In the genomic region with DNA sequence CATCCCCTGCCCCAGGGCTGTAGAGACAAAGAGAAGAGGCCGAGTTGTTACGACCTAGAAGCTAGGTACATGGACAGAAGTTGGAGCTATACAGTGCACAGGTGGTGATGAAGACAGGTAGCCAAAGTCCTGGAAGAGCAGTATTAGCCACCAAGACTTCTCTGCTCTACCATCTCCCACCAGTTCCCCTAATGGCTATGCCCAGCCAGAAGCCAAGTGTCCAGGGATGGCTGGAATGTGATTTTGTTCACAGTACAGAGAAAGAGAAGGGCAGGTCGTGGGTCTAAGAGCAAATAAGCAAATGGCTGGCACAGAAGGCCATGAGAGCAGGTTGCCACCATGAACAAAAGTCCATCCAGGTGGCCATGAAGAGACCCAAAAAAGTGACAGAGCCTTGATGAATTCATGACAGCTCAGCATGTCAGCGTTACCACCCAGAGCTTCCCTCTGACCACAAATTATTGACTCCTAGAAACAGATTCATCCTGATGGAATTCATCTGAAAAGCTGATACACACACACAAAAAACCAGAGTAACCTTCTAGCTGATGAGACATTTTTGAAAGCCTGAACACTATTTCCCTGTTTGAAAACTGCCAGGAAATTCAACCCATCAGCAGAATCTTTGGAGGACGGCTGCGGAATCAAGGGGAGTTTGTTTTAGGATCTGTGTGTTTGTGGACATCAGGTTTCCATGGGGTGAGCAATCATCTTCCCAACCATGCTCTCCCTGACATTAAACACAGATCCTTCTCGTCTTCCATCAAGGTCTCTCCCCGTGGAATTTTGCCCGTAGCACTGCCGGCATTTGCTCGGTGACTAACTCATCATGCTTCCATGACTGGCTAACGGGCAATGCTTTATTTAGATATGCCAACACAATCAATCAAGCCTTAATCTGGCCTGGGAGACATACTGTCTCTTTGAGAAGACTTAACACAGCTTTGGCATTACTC, we compare ENCODE assay signal across 20 cellular contexts.
DNase-seq lines count a peak whose midpoint lies in the region; ATAC-seq and TF ChIP-seq lines count a peak whose summit lies in the region.
"Had no signal": no experiment of that assay in that cellular context is flagged by ENCODE, and none has a peak within 500 bp of the region (broad histone marks: within the 10 kb centered on the region; RNA-seq: fewer than 3 reads in every experiment).

No MANE protein-coding gene starts in this region.

- 23% methylated on average over 12 of the region's 12 CpGs for WGBS in SK-N-SH (ENCODE audit: low lambda C conversion rate)

- DNase-seq in COLO829 (ENCODE audit: low spot score) (peak; percentile 85), SK-N-SH (no peak), fibroblast of peridontal ligament (ENCODE audit: extremely low read depth) (peak; percentile 94), retinal pigment epithelial cell (ENCODE audit: low read depth) (peak; percentile 94), coronary artery (ENCODE audit: low spot score) (no peak)
- DNase-seq: activated naive CD8-positive, alpha-beta T cell treated with anti-CD3 and anti-CD28 coated beads for 36 hours; CD4-positive, CD25-positive, alpha-beta regulatory T cell; dermis blood vessel endothelial cell; GOT3; islet precursor cell; mucosa of descending colon; NK-92 treated with Interleukin-12 subunit alpha and Interleukin-12 subunit beta, amount 100 ng/mL, for 24 hours; stimulated activated CD4-positive, alpha-beta T cell treated with anti-CD3 and anti-CD28 coated beads, Interleukin-4, amount 100 ng/mL, for 24 hours; upper lobe of right lung; WERI-Rb-1 had no signal

- H3K4me1 ChIP-seq in SK-N-SH (ENCODE audit: control insufficient read depth in 1 of 2, insufficient read depth in 2 of 2, low read depth in 1 of 2, low read length in 1 of 2) = peaks cover 0 to 20% of the 10 kb centered on the region in 2 experiments; a peak in 2 of 4 replicates
- H3K4me1 ChIP-seq: gastroesophageal sphincter, upper lobe of right lung had no signal

- CTCF ChIA-PET in SK-N-SH (lab: Yijun Ruan, JAX) = no interaction called here

- H3K9ac ChIP-seq in SK-N-SH = peak overlapping the region; percentile 62

- peak; percentile 57 to 99 for TF ChIP-seq EP300 in SK-N-SH (IDR thresholded peaks at IDR 0.05; ENCODE audit: borderline replicate concordance in 1 of 2, low read depth in 1 of 2, low read length in 1 of 2)

- ATAC-seq in HG03097 (IDR thresholded peaks at IDR 0.05; ENCODE audit: low FRiP score, unreplicated experiment) = no peak
- no peak for ATAC-seq in GM18870 (IDR thresholded peaks at IDR 0.05; ENCODE audit: unreplicated experiment)
- no peak for ATAC-seq in HG03159 (IDR thresholded peaks at IDR 0.05; ENCODE audit: unreplicated experiment)
- ATAC-seq: gastroesophageal sphincter; mucosa of descending colon; stimulated activated effector memory CD8-positive, alpha-beta T cell treated with anti-CD3 and anti-CD28 coated beads, Interleukin-12 subunit alpha, Interleukin-12 subunit beta, amount 100 ng/mL, for 72 hours; upper lobe of right lung had no signal

- no peaks in the 10 kb centered on the region for H4K20me1 ChIP-seq in SK-N-SH (ENCODE audit: insufficient read depth)

- H3K27ac ChIP-seq in SK-N-SH (ENCODE audit: low read depth in 2 of 2, low read length in 1 of 2) = peak overlapping the region in 1 of 2 experiments; percentile 100; a peak in 3 of 4 replicates
- H3K27ac ChIP-seq in coronary artery = no peak overlapping the region
- H3K27ac ChIP-seq: upper lobe of right lung, WERI-Rb-1 had no signal

- H3K79me2 ChIP-seq in SK-N-SH (ENCODE audit: insufficient read depth) = no peaks in the 10 kb centered on the region

- peak overlapping the region; percentile 67 for H3K4me2 ChIP-seq in SK-N-SH

- no peaks in the 10 kb centered on the region for H3K9me3 ChIP-seq in SK-N-SH
- H3K9me3 ChIP-seq: gastroesophageal sphincter, upper lobe of right lung had no signal

- TF ChIP-seq CTCF in SK-N-SH (IDR thresholded peaks at IDR 0.05) (no peak), retinal pigment epithelial cell (conservative IDR thresholded peaks at IDR 0.05; ENCODE audit: low read depth, low read length) (no peak), coronary artery (IDR thresholded peaks at IDR 0.05) (no peak)

- H3K9me2 ChIP-seq in SK-N-SH = no peaks in the 10 kb centered on the region

- H3F3A ChIP-seq in SK-N-SH (replicated peaks; ENCODE audit: insufficient read depth) = peaks cover 29% of the 10 kb centered on the region

- TF ChIP-seq RAD21 in SK-N-SH (IDR thresholded peaks at IDR 0.05; ENCODE audit: low read length) = no peak; the same call in 1 of the 2 replicates

- no peak overlapping the region for H2AFZ ChIP-seq in SK-N-SH (ENCODE audit: low read depth)

- H3K27me3 ChIP-seq in SK-N-SH (ENCODE audit: insufficient read depth) = no peaks in the 10 kb centered on the region
- H3K27me3 ChIP-seq: gastroesophageal sphincter, upper lobe of right lung had no signal

- POLR2A ChIA-PET in SK-N-SH (lab: Yijun Ruan, JAX) = no interaction called here

- no peaks in the 10 kb centered on the region for H3K36me3 ChIP-seq in SK-N-SH (replicated peaks in 1 of 2; ENCODE audit: control insufficient read depth in 1 of 2, insufficient read depth in 2 of 2, low read length in 1 of 2)
- H3K36me3 ChIP-seq: gastroesophageal sphincter, upper lobe of right lung, WERI-Rb-1 had no signal

- no peak overlapping the region for H3K4me3 ChIP-seq in SK-N-SH (ENCODE audit: low read depth in 2 of 2, low read length in 1 of 2)
- no peak overlapping the region for H3K4me3 ChIP-seq in retinal pigment epithelial cell (ENCODE audit: low read length)
- no peak overlapping the region for H3K4me3 ChIP-seq in coronary artery
- H3K4me3 ChIP-seq: gastroesophageal sphincter, mucosa of descending colon, upper lobe of right lung had no signal

TF ChIP-seq in SK-N-SH, 30 proteins besides CTCF, POLR2A, EP300 and RAD21 (continues in another document):
- TF ChIP-seq FOXM1 (IDR thresholded peaks at IDR 0.05; ENCODE audit: low read depth) (peak; percentile 95), GABPA (IDR thresholded peaks at IDR 0.05; ENCODE audit: low read depth) (no peak), RXRA (IDR thresholded peaks at IDR 0.05; ENCODE audit: borderline replicate concordance, low read depth) (peak; percentile 82), RFX5 (IDR thresholded peaks at IDR 0.05; ENCODE audit: low read length) (no peak), NRF1 (IDR thresholded peaks at IDR 0.05; ENCODE audit: low read depth, low read length) (no peak), ELF1 (IDR thresholded peaks at IDR 0.05) (peak; percentile 26; the same call in 1 of the 2 replicates), SIN3A (IDR thresholded peaks at IDR 0.05; ENCODE audit: borderline replicate concordance, low read depth, low read length) (peak; percentile 63; the same call in 1 of the 2 replicates), JUND (IDR thresholded peaks at IDR 0.05) (peak; percentile 99), TAF1 (IDR thresholded peaks at IDR 0.05; ENCODE audit: borderline replicate concordance, low read depth, low read length) (no peak)
- TF ChIP-seq, protein P1, sequence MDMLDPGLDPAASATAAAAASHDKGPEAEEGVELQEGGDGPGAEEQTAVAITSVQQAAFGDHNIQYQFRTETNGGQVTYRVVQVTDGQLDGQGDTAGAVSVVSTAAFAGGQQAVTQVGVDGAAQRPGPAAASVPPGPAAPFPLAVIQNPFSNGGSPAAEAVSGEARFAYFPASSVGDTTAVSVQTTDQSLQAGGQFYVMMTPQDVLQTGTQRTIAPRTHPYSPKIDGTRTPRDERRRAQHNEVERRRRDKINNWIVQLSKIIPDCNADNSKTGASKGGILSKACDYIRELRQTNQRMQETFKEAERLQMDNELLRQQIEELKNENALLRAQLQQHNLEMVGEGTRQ (IDR thresholded peaks at IDR 0.05; ENCODE audit: borderline replicate concordance, low read depth, low read length) = no peak
- TF ChIP-seq, protein P2, sequence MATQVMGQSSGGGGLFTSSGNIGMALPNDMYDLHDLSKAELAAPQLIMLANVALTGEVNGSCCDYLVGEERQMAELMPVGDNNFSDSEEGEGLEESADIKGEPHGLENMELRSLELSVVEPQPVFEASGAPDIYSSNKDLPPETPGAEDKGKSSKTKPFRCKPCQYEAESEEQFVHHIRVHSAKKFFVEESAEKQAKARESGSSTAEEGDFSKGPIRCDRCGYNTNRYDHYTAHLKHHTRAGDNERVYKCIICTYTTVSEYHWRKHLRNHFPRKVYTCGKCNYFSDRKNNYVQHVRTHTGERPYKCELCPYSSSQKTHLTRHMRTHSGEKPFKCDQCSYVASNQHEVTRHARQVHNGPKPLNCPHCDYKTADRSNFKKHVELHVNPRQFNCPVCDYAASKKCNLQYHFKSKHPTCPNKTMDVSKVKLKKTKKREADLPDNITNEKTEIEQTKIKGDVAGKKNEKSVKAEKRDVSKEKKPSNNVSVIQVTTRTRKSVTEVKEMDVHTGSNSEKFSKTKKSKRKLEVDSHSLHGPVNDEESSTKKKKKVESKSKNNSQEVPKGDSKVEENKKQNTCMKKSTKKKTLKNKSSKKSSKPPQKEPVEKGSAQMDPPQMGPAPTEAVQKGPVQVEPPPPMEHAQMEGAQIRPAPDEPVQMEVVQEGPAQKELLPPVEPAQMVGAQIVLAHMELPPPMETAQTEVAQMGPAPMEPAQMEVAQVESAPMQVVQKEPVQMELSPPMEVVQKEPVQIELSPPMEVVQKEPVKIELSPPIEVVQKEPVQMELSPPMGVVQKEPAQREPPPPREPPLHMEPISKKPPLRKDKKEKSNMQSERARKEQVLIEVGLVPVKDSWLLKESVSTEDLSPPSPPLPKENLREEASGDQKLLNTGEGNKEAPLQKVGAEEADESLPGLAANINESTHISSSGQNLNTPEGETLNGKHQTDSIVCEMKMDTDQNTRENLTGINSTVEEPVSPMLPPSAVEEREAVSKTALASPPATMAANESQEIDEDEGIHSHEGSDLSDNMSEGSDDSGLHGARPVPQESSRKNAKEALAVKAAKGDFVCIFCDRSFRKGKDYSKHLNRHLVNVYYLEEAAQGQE (IDR thresholded peaks at IDR 0.05; ENCODE audit: low read depth, low read length) = peak; percentile 64
- TF ChIP-seq, protein P3, sequence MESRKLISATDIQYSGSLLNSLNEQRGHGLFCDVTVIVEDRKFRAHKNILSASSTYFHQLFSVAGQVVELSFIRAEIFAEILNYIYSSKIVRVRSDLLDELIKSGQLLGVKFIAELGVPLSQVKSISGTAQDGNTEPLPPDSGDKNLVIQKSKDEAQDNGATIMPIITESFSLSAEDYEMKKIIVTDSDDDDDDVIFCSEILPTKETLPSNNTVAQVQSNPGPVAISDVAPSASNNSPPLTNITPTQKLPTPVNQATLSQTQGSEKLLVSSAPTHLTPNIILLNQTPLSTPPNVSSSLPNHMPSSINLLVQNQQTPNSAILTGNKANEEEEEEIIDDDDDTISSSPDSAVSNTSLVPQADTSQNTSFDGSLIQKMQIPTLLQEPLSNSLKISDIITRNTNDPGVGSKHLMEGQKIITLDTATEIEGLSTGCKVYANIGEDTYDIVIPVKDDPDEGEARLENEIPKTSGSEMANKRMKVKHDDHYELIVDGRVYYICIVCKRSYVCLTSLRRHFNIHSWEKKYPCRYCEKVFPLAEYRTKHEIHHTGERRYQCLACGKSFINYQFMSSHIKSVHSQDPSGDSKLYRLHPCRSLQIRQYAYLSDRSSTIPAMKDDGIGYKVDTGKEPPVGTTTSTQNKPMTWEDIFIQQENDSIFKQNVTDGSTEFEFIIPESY (IDR thresholded peaks at IDR 0.05; ENCODE audit: borderline replicate concordance, low read depth) = peak; percentile 80

Comparison
In these comparisons a context has a peak if more than half of its experiments do, and no peak if none do; other contexts are left out.
1. DNase-seq: peak in COLO829 (single experiment), fibroblast of peridontal ligament (single experiment) and retinal pigment epithelial cell (single experiment); none in SK-N-SH (single experiment) and coronary artery (single experiment).